In the genomic region with DNA sequence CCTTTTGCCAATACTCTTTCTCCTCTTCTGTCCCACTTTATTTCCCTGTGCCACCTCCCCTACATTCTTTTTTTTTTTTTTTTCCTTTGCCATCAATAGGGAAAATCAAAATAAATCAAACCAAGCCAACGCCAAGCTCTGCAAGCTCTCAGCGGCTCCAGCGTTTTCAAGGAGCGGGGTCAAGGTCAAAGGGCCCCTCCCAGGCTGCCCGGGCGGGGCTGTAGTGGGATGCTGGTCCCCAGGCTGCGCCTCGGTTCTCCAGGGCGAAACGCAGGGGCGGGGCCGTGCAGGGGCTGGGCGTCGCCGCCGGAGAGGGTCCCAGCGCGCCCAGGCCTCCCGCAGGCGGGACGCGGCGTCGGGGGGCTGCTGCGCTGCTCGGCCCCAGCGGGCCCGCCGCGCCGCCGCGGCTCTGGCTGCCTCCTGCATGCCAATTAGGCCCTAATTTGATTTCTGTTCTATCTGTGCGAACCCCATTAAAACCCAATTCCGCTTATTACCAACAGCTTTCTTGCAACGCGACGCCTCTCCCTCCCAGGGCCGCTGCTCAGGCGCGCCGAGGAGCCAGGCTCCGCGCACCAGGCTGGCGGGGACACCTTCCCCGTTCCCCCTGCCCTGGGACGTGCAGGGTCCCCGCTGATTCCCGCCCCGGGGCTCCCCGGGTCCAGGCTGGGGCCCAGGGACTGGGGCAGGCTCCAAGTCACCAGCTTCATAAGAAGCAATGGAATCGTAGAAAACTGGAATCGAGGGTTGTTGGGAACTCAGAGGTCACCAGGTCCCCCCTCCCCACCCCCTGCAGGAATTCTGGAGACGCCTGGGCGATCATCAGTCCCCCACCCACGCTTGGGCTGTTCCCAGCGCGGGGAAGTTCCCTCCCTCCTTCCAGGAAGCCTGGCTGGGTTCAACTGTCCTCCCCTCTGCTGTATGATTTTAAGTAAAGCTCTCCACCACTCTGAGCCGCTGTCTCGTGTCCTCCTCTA, we compare ENCODE assay signal across 8 cellular contexts. TPM values are rescaled to one million over a fixed set of nuclear protein-coding genes. Genes with fewer than 3 reads are reported as not detected.
DNase-seq lines count a peak whose midpoint lies in the region; ATAC-seq and TF ChIP-seq lines count a peak whose summit lies in the region.

No MANE protein-coding gene starts in this region.

- no peak for TF ChIP-seq CTCF in retinal pigment epithelial cell (conservative IDR thresholded peaks at IDR 0.05; ENCODE audit: low read depth, low read length)

- peak overlapping the region; percentile 45 for H3K4me3 ChIP-seq in retinal pigment epithelial cell (ENCODE audit: low read length)

- ATAC-seq in left ventricle myocardium superior (peak; percentile 82), GM18519 (IDR thresholded peaks at IDR 0.05; ENCODE audit: low FRiP score, unreplicated experiment) (no peak), GM21528 (IDR thresholded peaks at IDR 0.05; ENCODE audit: low FRiP score, unreplicated experiment) (no peak)

- intact Hi-C loops in left ventricle myocardium superior (cut with micrococcal nuclease): no loop called here

- DNase-seq in activated T-cell treated with anti-CD3 and anti-CD28 coated beads for 1 hour (ENCODE audit: low read depth): peak; percentile 8
- no peak for DNase-seq in activated T-cell treated with anti-CD3 and anti-CD28 coated beads, Interleukin-2, amount 50 U/mL, for 1 hour
- peak; percentile 9 for DNase-seq in activated T-cell treated with anti-CD3 and anti-CD28 coated beads for 4 hours
- DNase-seq in left ventricle myocardium superior: peak; percentile 73
- DNase-seq in retinal pigment epithelial cell (ENCODE audit: low read depth): no peak
- DNase-seq in central memory CD4-positive, alpha-beta T cell: no peak

RNA-seq across cellular contexts. Expression of a gene that starts 50.7 kb away (rescaled TPM):
- total RNA-seq in left ventricle myocardium superior: 3.2 TPM

Comparison
In these comparisons a context has a peak if more than half of its experiments do, and no peak if none do; other contexts are left out.
1. DNase-seq: peak in activated T-cell treated with anti-CD3 and anti-CD28 coated beads for 1 hour (single experiment), activated T-cell treated with anti-CD3 and anti-CD28 coated beads for 4 hours (single experiment) and left ventricle myocardium superior (single experiment); none in activated T-cell treated with anti-CD3 and anti-CD28 coated beads, Interleukin-2, amount 50 U/mL, for 1 hour (single experiment), retinal pigment epithelial cell (single experiment) and central memory CD4-positive, alpha-beta T cell (single experiment).